Comparison of ENCODE assay signal across 1 cellular context in the genomic region with DNA sequence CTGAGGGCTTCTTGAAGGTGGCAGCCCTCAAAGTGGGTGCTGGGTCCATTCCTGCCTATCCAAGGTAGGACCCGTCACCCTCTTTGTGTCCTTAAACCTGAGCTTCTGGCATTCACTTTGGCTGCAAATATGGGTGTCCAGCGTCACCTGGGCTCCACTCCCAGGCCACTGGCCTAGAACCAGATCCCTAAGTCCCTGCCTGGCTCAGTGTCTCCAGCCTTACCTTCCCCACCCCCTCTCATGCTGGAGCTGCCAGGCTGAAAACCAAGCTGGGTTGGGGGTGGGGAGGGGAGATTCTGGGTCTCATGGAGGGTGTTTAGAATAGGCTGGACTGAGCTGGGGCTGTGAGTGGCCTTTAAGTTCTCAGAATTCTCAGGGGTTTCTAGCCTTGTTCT.
TF ChIP-seq lines count a peak whose summit lies in the region.

No MANE protein-coding gene starts in this region.

TF ChIP-seq in IMR-90, 13 proteins besides CTCF, POLR2A, EP300 and RAD21:
- TF ChIP-seq FOS (IDR thresholded peaks at IDR 0.05; ENCODE audit: low read depth, low read length) (no peak), BHLHE40 (IDR thresholded peaks at IDR 0.05; ENCODE audit: low read depth, low read length) (no peak), RCOR1 (IDR thresholded peaks at IDR 0.05; ENCODE audit: insufficient replicate concordance, low read length) (no peak)
- TF ChIP-seq, protein P1, sequence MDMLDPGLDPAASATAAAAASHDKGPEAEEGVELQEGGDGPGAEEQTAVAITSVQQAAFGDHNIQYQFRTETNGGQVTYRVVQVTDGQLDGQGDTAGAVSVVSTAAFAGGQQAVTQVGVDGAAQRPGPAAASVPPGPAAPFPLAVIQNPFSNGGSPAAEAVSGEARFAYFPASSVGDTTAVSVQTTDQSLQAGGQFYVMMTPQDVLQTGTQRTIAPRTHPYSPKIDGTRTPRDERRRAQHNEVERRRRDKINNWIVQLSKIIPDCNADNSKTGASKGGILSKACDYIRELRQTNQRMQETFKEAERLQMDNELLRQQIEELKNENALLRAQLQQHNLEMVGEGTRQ (IDR thresholded peaks at IDR 0.05; ENCODE audit: low read depth, low read length): no peak
